1 cellular context compared by ENCODE assay signal in the genomic region with DNA sequence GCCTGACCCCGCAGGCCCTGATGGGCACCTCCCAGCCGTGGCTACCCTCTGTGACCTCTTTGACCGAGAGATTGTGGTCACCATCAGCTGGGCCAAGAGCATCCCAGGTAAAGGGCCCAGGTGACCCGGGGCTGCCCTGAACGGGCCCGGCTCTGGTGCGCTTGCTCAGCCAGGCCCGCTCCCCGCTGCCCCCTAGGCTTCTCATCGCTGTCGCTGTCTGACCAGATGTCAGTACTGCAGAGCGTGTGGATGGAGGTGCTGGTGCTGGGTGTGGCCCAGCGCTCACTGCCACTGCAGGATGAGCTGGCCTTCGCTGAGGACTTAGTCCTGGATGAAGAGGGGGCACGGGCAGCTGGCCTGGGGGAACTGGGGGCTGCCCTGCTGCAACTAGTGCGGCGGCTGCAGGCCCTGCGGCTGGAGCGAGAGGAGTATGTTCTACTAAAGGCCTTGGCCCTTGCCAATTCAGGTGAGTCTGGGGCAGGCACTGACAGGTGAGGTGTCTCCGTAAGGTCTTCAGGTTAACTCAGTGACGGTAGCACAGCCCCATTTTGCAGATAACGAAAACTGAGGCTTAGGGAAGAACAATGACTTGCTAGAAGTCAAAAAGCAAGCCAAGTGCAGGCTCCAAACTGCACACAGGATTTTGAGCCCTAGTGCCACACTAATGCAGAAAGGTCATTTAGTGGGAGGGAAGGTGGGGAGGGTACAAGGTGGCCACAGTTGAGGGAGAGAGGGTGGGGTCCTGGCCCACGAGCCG.
TF ChIP-seq lines count a peak whose summit lies in the region.

No MANE protein-coding gene starts in this region.

TF ChIP-seq in WTC11, 78 proteins besides CTCF, POLR2A, EP300 and RAD21 (continued from another document):
- no peak for TF ChIP-seq ZNF232 (CRISPR knock-in tag; IDR thresholded peaks at IDR 0.05)
- no peak for TF ChIP-seq TEAD1 (CRISPR knock-in tag; IDR thresholded peaks at IDR 0.05)
- TF ChIP-seq SMAD3 (CRISPR knock-in tag; IDR thresholded peaks at IDR 0.05; ENCODE audit: borderline replicate concordance), result no peak
- no peak for TF ChIP-seq ZNF263 (CRISPR knock-in tag; IDR thresholded peaks at IDR 0.05; ENCODE audit: low read depth)
- no peak for TF ChIP-seq ATF1 (CRISPR knock-in tag; IDR thresholded peaks at IDR 0.05)
- TF ChIP-seq NR2C2 (CRISPR knock-in tag; IDR thresholded peaks at IDR 0.05), result no peak
- TF ChIP-seq, protein P1, sequence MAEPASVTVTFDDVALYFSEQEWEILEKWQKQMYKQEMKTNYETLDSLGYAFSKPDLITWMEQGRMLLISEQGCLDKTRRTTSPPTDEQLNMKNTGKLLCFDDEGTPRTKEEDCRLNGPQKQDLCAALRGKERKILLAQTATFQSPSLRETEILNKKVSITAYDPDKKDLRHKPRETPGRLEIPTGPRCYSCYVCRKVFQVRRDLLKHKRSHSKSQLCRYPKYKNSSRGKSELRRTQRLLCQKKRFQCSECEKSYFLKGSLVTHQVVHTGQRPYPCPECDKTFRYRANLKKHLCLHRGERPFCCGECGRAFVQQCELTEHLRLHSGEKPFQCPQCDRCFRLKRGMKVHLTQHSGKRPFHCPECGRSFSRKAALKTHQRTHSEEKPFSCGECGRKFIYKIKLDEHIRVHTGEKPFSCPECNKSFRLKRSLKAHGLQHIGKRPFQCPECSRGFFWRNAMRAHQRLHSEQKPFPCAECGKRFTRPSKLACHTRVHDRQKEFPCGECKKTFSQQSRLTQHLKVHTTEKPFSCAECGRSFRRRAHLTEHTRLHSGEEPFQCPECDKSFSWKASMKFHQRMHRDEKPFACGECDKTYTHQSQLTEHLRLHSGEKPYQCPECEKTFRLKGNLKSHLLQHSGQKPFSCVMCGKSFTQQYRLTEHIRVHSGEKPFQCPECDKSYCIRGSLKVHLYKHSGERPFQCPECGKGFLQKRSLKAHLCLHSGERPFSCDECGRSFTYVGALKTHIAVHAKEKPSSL (CRISPR knock-in tag; conservative IDR thresholded peaks at IDR 0.05), result no peak
- TF ChIP-seq, protein P2, sequence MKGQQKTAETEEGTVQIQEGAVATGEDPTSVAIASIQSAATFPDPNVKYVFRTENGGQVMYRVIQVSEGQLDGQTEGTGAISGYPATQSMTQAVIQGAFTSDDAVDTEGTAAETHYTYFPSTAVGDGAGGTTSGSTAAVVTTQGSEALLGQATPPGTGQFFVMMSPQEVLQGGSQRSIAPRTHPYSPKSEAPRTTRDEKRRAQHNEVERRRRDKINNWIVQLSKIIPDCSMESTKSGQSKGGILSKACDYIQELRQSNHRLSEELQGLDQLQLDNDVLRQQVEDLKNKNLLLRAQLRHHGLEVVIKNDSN (CRISPR knock-in tag; IDR thresholded peaks at IDR 0.05), result no peak
- no peak for TF ChIP-seq OVOL2 (CRISPR knock-in tag; IDR thresholded peaks at IDR 0.05; ENCODE audit: borderline replicate concordance)
- TF ChIP-seq, protein P3, sequence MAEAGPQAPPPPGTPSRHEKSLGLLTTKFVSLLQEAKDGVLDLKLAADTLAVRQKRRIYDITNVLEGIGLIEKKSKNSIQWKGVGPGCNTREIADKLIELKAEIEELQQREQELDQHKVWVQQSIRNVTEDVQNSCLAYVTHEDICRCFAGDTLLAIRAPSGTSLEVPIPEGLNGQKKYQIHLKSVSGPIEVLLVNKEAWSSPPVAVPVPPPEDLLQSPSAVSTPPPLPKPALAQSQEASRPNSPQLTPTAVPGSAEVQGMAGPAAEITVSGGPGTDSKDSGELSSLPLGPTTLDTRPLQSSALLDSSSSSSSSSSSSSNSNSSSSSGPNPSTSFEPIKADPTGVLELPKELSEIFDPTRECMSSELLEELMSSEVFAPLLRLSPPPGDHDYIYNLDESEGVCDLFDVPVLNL (CRISPR knock-in tag; IDR thresholded peaks at IDR 0.05; ENCODE audit: borderline replicate concordance, low read depth), result no peak
- TF ChIP-seq, protein P4, sequence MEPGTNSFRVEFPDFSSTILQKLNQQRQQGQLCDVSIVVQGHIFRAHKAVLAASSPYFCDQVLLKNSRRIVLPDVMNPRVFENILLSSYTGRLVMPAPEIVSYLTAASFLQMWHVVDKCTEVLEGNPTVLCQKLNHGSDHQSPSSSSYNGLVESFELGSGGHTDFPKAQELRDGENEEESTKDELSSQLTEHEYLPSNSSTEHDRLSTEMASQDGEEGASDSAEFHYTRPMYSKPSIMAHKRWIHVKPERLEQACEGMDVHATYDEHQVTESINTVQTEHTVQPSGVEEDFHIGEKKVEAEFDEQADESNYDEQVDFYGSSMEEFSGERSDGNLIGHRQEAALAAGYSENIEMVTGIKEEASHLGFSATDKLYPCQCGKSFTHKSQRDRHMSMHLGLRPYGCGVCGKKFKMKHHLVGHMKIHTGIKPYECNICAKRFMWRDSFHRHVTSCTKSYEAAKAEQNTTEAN (CRISPR knock-in tag; IDR thresholded peaks at IDR 0.05), result no peak
TF ChIP-seq in WTC11: peak in this region for 0.
